8 cellular contexts compared by ENCODE assay signal in genomic region chr16:48246066-48246465, GRCh38. TPM values are rescaled to one million over a fixed set of nuclear protein-coding genes. Genes with fewer than 3 reads are reported as not detected.
DNase-seq lines count a peak whose midpoint lies in the region; ATAC-seq and TF ChIP-seq lines count a peak whose summit lies in the region.
"Had no signal": no experiment of that assay in that cellular context is flagged by ENCODE, and none has a peak within 500 bp of the region (broad histone marks: within the 10 kb centered on the region; RNA-seq: fewer than 3 reads in every experiment).

No MANE protein-coding gene starts in this region.

- H3K4me1 ChIP-seq in DOHH2 (ENCODE audit: control insufficient read depth, low read length) (peaks cover 18% of the 10 kb centered on the region), OCI-LY7 (ENCODE audit: insufficient read depth, low read length, poor library complexity, severe bottlenecking) (peaks cover 5% of the 10 kb centered on the region), esophagus muscularis mucosa (peaks cover 32 to 61% (median 48%) of the 10 kb centered on the region in 4 donors)

- intact Hi-C loops in OCI-LY7 (cut with micrococcal nuclease; ENCODE audit: unreplicated experiment): no loop called here
- intact Hi-C loops in esophagus muscularis mucosa (cut with DNase I): loop anchor here (10.0 kb wide), 2 partner anchors 289 to 379 kb away; no protein-coding TSS in a partner anchor

- H3K27me3 ChIP-seq in DOHH2 (ENCODE audit: control insufficient read depth, low read length) (no peaks in the 10 kb centered on the region), esophagus muscularis mucosa (no peaks in the 10 kb centered on the region)

- TF ChIP-seq POLR2A in esophagus muscularis mucosa (IDR thresholded peaks at IDR 0.05; ENCODE audit: low read depth): no peak

- TSS peak; percentile 56 for BruUV-seq in OCI-LY7 (replicated peaks; lab: Mats Ljungman, UMichigan)

- no peak for TF ChIP-seq EP300 in esophagus muscularis mucosa (IDR thresholded peaks at IDR 0.05)

- peaks cover 3% of the 10 kb centered on the region for H3K9me3 Mint-ChIP-seq in progenitor cell of endocrine pancreas (ENCODE audit: low read depth)

- no peak overlapping the region for H3K27ac Mint-ChIP-seq in progenitor cell of endocrine pancreas

- 40% methylated on average over 2 of the region's 2 CpGs for WGBS in esophagus muscularis mucosa

- H3K4me2 ChIP-seq in DOHH2 (ENCODE audit: low read length): peak overlapping the region; percentile 88
- H3K4me2 ChIP-seq in OCI-LY7 (ENCODE audit: low read length): peak overlapping the region; percentile 75; the same call in 1 of the 2 replicates

- H3K36me3 ChIP-seq in DOHH2 (ENCODE audit: control insufficient read depth, low read length): peaks cover 10% of the 10 kb centered on the region
- H3K36me3 ChIP-seq in OCI-LY7 (ENCODE audit: insufficient read depth, low read length): no peaks in the 10 kb centered on the region
- no peaks in the 10 kb centered on the region for H3K36me3 ChIP-seq in esophagus muscularis mucosa

- peaks cover 4% of the 10 kb centered on the region for H4K20me1 ChIP-seq in DOHH2 (ENCODE audit: control insufficient read depth, insufficient read depth, low read depth, low read length)
- no peaks in the 10 kb centered on the region for H4K20me1 ChIP-seq in OCI-LY7 (ENCODE audit: insufficient read depth, low read length)

- H3K27me3 Mint-ChIP-seq in progenitor cell of endocrine pancreas: no peaks in the 10 kb centered on the region

- H3K4me3 Mint-ChIP-seq in progenitor cell of endocrine pancreas (ENCODE audit: low read depth): peak overlapping the region; percentile 8

- ATAC-seq in HG02588 (IDR thresholded peaks at IDR 0.05; ENCODE audit: unreplicated experiment) (no peak), GM18517 (IDR thresholded peaks at IDR 0.05; ENCODE audit: unreplicated experiment) (no peak)

- peaks cover 69% of the 10 kb centered on the region for H3K79me2 ChIP-seq in DOHH2 (ENCODE audit: control insufficient read depth, low read length)
- H3K79me2 ChIP-seq in OCI-LY7 (ENCODE audit: insufficient read depth, low read depth, low read length): no peaks in the 10 kb centered on the region

- H3K9me3 ChIP-seq in DOHH2 (ENCODE audit: control insufficient read depth, insufficient read depth, low read length) (no peaks in the 10 kb centered on the region), OCI-LY7 (ENCODE audit: low read length) (no peaks in the 10 kb centered on the region), esophagus muscularis mucosa (no peaks in the 10 kb centered on the region)

- TF ChIP-seq CTCF in DOHH2 (IDR thresholded peaks at IDR 0.05; ENCODE audit: low read depth, low read length, poor library complexity, severe bottlenecking): no peak
- no peak for TF ChIP-seq CTCF in OCI-LY7 (conservative IDR thresholded peaks at IDR 0.05; ENCODE audit: low read length)
- no peak for TF ChIP-seq CTCF in esophagus muscularis mucosa (IDR thresholded peaks at IDR 0.05)
- TF ChIP-seq CTCF in progenitor cell of endocrine pancreas (IDR thresholded peaks at IDR 0.05; ENCODE audit: unreplicated experiment): no peak

- CTCF ChIA-PET in OCI-LY7 (lab: Charles Lee; ENCODE audit: unreplicated experiment): no interaction called here

- H2AFZ ChIP-seq in OCI-LY7 (ENCODE audit: low read length): no peak overlapping the region

- H3K4me3 ChIP-seq in DOHH2 (ENCODE audit: low read length) (peak overlapping the region; percentile 92), OCI-LY7 (ENCODE audit: low read depth, low read length, poor library complexity, severe bottlenecking) (no peak overlapping the region), esophagus muscularis mucosa (peak overlapping the region in 3 of 4 donors; percentile 11 to 92 (median 90))

- DNase-seq in OCI-LY7 (ENCODE audit: low spot score): no peak
- no peak for DNase-seq in esophagus muscularis mucosa (ENCODE audit: extremely low spot score)
- no peak for DNase-seq in progenitor cell of endocrine pancreas (ENCODE audit: low spot score, unreplicated experiment)
- DNase-seq in HUDEP-2 (lab: John Stamatoyannopoulos, UW; ENCODE audit: unreplicated experiment in 76 of 76): no peak
- DNase-seq: NCI-H526 treated with DMSO at 0.1 percent for 48 hours had no signal

- no peaks in the 10 kb centered on the region for H3K36me3 Mint-ChIP-seq in progenitor cell of endocrine pancreas (ENCODE audit: insufficient read depth)

- no peaks in the 10 kb centered on the region for H3F3A ChIP-seq in DOHH2 (ENCODE audit: control insufficient read depth, insufficient read depth)

- H3K4me1 Mint-ChIP-seq in progenitor cell of endocrine pancreas (ENCODE audit: low read depth): peaks cover 20% of the 10 kb centered on the region

- POLR2A ChIA-PET in OCI-LY7 (lab: Charles Lee): no interaction called here

- H3K27ac ChIP-seq in DOHH2 (ENCODE audit: low read depth, low read length) (no peak overlapping the region), OCI-LY7 (ENCODE audit: low read depth, low read length, poor library complexity, severe bottlenecking) (no peak overlapping the region), esophagus muscularis mucosa (replicated peaks in 1 of 4) (no peak overlapping the region)

- H3K9me2 ChIP-seq in DOHH2 (replicated peaks; ENCODE audit: control insufficient read depth, low read length) (no peaks in the 10 kb centered on the region), OCI-LY7 (ENCODE audit: insufficient read depth, low read length) (no peaks in the 10 kb centered on the region)

RNA-seq across cellular contexts. Expression of gene ABCC11, which starts 1.3 kb away (rescaled TPM):
- total RNA-seq in OCI-LY7 (2014; rRNA removed; shearing (Covaris generic)): not detected in 2 replicates
- total RNA-seq in OCI-LY7 (2022): 0.10 TPM in 1 of 2 replicates, not detected in the other
- total RNA-seq in esophagus muscularis mucosa: not detected
- 0.91 and 1.5 TPM in 2 replicates for total RNA-seq in progenitor cell of endocrine pancreas

RNA-seq across cellular contexts. Expression of gene LONP2, which starts 2.0 kb away (rescaled TPM):
- total RNA-seq in OCI-LY7 (2014; rRNA removed; shearing (Covaris generic)): 13.0 and 16.8 TPM in 2 replicates
- total RNA-seq in OCI-LY7 (2022): 22.7 and 23.3 TPM in 2 replicates
- 10 to 100 TPM; 51.4 to 73.4 (median 63.3) TPM for total RNA-seq in esophagus muscularis mucosa
- 65.3 and 66.4 TPM in 2 replicates for total RNA-seq in progenitor cell of endocrine pancreas
